Comparison of ENCODE assay signal across 32 cellular contexts in the genomic region with DNA sequence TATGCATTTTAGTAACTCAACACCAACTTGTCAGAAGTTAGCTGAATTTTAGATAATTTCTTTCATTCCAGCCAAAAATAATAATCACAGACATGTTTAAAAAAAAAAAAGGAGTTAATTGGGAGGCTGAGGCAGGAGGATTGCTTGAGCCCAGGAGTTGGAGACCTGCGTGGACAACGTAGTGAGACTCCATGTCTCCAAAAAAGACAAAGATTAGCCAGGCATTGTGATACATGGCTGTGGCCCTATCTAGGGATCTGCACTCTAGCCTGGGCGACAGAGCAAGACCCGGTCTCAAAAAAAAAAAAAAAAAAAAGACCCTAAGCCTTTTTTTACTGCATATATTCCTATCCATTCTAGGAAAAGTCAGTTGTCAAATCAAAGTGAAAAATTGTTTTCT.
"Had no signal": no experiment of that assay in that cellular context is flagged by ENCODE, and none has a peak within 500 bp of the region (broad histone marks: within the 10 kb centered on the region; RNA-seq: fewer than 3 reads in every experiment).

No MANE protein-coding gene starts in this region.

- H3K4me1 ChIP-seq: breast epithelium had no signal

- H3K9me3 ChIP-seq: breast epithelium, esophagus squamous epithelium, heart right ventricle, lower lobe of right lung, right lobe of liver, tibial nerve had no signal

- H3K36me3 Mint-ChIP-seq: activated naive CD4-positive, alpha-beta T cell treated with anti-CD3 and anti-CD28 coated beads, Interleukin-2, amount 10 ng/mL, durations not matched to agents 7 days and 5 days; natural killer cell; stimulated activated effector memory CD8-positive, alpha-beta T cell treated with anti-CD3 and anti-CD28 coated beads, Interleukin-12 subunit alpha, Interleukin-12 subunit beta, amount 100 ng/mL, for 72 hours had no signal

- H3K27ac Mint-ChIP-seq: activated CD4-positive, alpha-beta memory T cell treated with anti-CD3 and anti-CD28 coated beads, Interleukin-2, amount 10 ng/mL, durations not matched to agents 7 days and 5 days; activated CD4-positive, alpha-beta T cell treated with anti-CD3 and anti-CD28 coated beads, Interleukin-2, amount 10 ng/mL, durations not matched to agents 24 days and 14 days; activated naive CD4-positive, alpha-beta T cell treated with anti-CD3 and anti-CD28 coated beads, Interleukin-2, amount 10 ng/mL, durations not matched to agents 7 days and 5 days; activated naive CD8-positive, alpha-beta T cell treated with anti-CD3 and anti-CD28 coated beads, Interleukin-2, amount 10 ng/mL, durations not matched to agents 7 days and 5 days; activated T-cell treated with anti-CD3 and anti-CD28 coated beads, Interleukin-2, amount 50 U/mL, for 24 hours; natural killer cell; progenitor cell of endocrine pancreas; stimulated activated naive CD8-positive, alpha-beta T cell treated with anti-CD3 and anti-CD28 coated beads, Interleukin-15, amount 100 ng/mL, for 72 hours; T-helper 17 cell had no signal

- DNase-seq: activated CD4-positive, alpha-beta memory T cell treated with anti-CD3 and anti-CD28 coated beads, Interleukin-2, amount 10 ng/mL, durations not matched to agents 7 days and 5 days; activated CD4-positive, alpha-beta T cell treated with anti-CD3 and anti-CD28 coated beads, Interleukin-2, amount 10 ng/mL, durations not matched to agents 24 days and 14 days; activated CD4-positive, CD25-positive, alpha-beta regulatory T cell treated with anti-CD3 and anti-CD28 coated beads, Interleukin-2, amount 50 U/mL, for 72 hours; activated CD8-positive, alpha-beta memory T cell treated with anti-CD3 and anti-CD28 coated beads, Interleukin-2, amount 50 U/mL, for 48 hours; activated gamma-delta T cell; activated naive CD4-positive, alpha-beta T cell treated with anti-CD3 and anti-CD28 coated beads, Interleukin-2, amount 10 ng/mL, durations not matched to agents 7 days and 5 days; activated naive CD8-positive, alpha-beta T cell treated with anti-CD3 and anti-CD28 coated beads, Interleukin-2, amount 10 ng/mL, durations not matched to agents 7 days and 5 days; activated T-cell treated with anti-CD3 and anti-CD28 coated beads, Interleukin-2, amount 50 U/mL, for 24 hours; amniotic stem cell; central memory CD4-positive, alpha-beta T cell; dermis blood vessel endothelial cell; effector CD4-positive, alpha-beta T cell; esophagus squamous epithelium; foreskin melanocyte; heart right ventricle; kidney glomerular epithelial cell; lower lobe of right lung; mesenchymal stem cell; natural killer cell; right lobe of liver; stimulated activated CD4-positive, alpha-beta T cell treated with anti-CD3 and anti-CD28 coated beads, Interleukin-4, amount 100 ng/mL, for 24 hours; stimulated activated naive CD8-positive, alpha-beta T cell treated with anti-CD3 and anti-CD28 coated beads, Interleukin-15, amount 100 ng/mL, for 72 hours; substantia nigra; T-helper 17 cell; T1000 had no signal

- H3K36me3 ChIP-seq: breast epithelium, esophagus squamous epithelium, heart right ventricle, lower lobe of right lung, right lobe of liver, WERI-Rb-1 had no signal

- H3K4me3 ChIP-seq: breast epithelium, esophagus squamous epithelium, heart right ventricle, lower lobe of right lung, right lobe of liver, skin epidermis, tibial nerve had no signal

- ATAC-seq: left lobe of liver; natural killer cell; right lobe of liver; stimulated activated effector memory CD8-positive, alpha-beta T cell treated with anti-CD3 and anti-CD28 coated beads, Interleukin-12 subunit alpha, Interleukin-12 subunit beta, amount 100 ng/mL, for 72 hours; stimulated activated naive CD8-positive, alpha-beta T cell treated with anti-CD3 and anti-CD28 coated beads, Interleukin-15, amount 100 ng/mL, for 72 hours; T-helper 17 cell had no signal

- H3K9me3 Mint-ChIP-seq: activated CD4-positive, alpha-beta memory T cell treated with anti-CD3 and anti-CD28 coated beads, Interleukin-2, amount 10 ng/mL, durations not matched to agents 7 days and 5 days; activated CD4-positive, alpha-beta T cell treated with anti-CD3 and anti-CD28 coated beads, Interleukin-2, amount 10 ng/mL, durations not matched to agents 24 days and 14 days; activated naive CD4-positive, alpha-beta T cell treated with anti-CD3 and anti-CD28 coated beads, Interleukin-2, amount 10 ng/mL, durations not matched to agents 7 days and 5 days; activated naive CD8-positive, alpha-beta T cell treated with anti-CD3 and anti-CD28 coated beads, Interleukin-2, amount 10 ng/mL, durations not matched to agents 7 days and 5 days; activated T-cell treated with anti-CD3 and anti-CD28 coated beads, Interleukin-2, amount 50 U/mL, for 24 hours; natural killer cell; stimulated activated effector memory CD8-positive, alpha-beta T cell treated with anti-CD3 and anti-CD28 coated beads, Interleukin-12 subunit alpha, Interleukin-12 subunit beta, amount 100 ng/mL, for 72 hours; stimulated activated naive CD8-positive, alpha-beta T cell treated with anti-CD3 and anti-CD28 coated beads, Interleukin-15, amount 100 ng/mL, for 72 hours had no signal

- H3K27me3 Mint-ChIP-seq: activated CD4-positive, alpha-beta memory T cell treated with anti-CD3 and anti-CD28 coated beads, Interleukin-2, amount 10 ng/mL, durations not matched to agents 7 days and 5 days; activated CD4-positive, alpha-beta T cell treated with anti-CD3 and anti-CD28 coated beads, Interleukin-2, amount 10 ng/mL, durations not matched to agents 24 days and 14 days; activated naive CD4-positive, alpha-beta T cell treated with anti-CD3 and anti-CD28 coated beads, Interleukin-2, amount 10 ng/mL, durations not matched to agents 7 days and 5 days; activated naive CD8-positive, alpha-beta T cell treated with anti-CD3 and anti-CD28 coated beads, Interleukin-2, amount 10 ng/mL, durations not matched to agents 7 days and 5 days; activated T-cell treated with anti-CD3 and anti-CD28 coated beads, Interleukin-2, amount 50 U/mL, for 24 hours; progenitor cell of endocrine pancreas; stimulated activated naive CD8-positive, alpha-beta T cell treated with anti-CD3 and anti-CD28 coated beads, Interleukin-15, amount 100 ng/mL, for 72 hours; T-helper 17 cell had no signal

- H3K27me3 ChIP-seq: breast epithelium, esophagus squamous epithelium, right lobe of liver, tibial nerve had no signal

- H3K27ac ChIP-seq: breast epithelium, esophagus squamous epithelium, lower lobe of right lung, right lobe of liver, skin epidermis, tibial nerve, WERI-Rb-1 had no signal

- H3K4me3 Mint-ChIP-seq: activated CD4-positive, alpha-beta memory T cell treated with anti-CD3 and anti-CD28 coated beads, Interleukin-2, amount 10 ng/mL, durations not matched to agents 7 days and 5 days; activated CD4-positive, alpha-beta T cell treated with anti-CD3 and anti-CD28 coated beads, Interleukin-2, amount 10 ng/mL, durations not matched to agents 24 days and 14 days; activated naive CD4-positive, alpha-beta T cell treated with anti-CD3 and anti-CD28 coated beads, Interleukin-2, amount 10 ng/mL, durations not matched to agents 7 days and 5 days; activated naive CD8-positive, alpha-beta T cell treated with anti-CD3 and anti-CD28 coated beads, Interleukin-2, amount 10 ng/mL, durations not matched to agents 7 days and 5 days; activated T-cell treated with anti-CD3 and anti-CD28 coated beads, Interleukin-2, amount 50 U/mL, for 24 hours; natural killer cell; stimulated activated effector memory CD8-positive, alpha-beta T cell treated with anti-CD3 and anti-CD28 coated beads, Interleukin-12 subunit alpha, Interleukin-12 subunit beta, amount 100 ng/mL, for 72 hours; stimulated activated naive CD8-positive, alpha-beta T cell treated with anti-CD3 and anti-CD28 coated beads, Interleukin-15, amount 100 ng/mL, for 72 hours; T-helper 17 cell had no signal
